In the genomic region with DNA sequence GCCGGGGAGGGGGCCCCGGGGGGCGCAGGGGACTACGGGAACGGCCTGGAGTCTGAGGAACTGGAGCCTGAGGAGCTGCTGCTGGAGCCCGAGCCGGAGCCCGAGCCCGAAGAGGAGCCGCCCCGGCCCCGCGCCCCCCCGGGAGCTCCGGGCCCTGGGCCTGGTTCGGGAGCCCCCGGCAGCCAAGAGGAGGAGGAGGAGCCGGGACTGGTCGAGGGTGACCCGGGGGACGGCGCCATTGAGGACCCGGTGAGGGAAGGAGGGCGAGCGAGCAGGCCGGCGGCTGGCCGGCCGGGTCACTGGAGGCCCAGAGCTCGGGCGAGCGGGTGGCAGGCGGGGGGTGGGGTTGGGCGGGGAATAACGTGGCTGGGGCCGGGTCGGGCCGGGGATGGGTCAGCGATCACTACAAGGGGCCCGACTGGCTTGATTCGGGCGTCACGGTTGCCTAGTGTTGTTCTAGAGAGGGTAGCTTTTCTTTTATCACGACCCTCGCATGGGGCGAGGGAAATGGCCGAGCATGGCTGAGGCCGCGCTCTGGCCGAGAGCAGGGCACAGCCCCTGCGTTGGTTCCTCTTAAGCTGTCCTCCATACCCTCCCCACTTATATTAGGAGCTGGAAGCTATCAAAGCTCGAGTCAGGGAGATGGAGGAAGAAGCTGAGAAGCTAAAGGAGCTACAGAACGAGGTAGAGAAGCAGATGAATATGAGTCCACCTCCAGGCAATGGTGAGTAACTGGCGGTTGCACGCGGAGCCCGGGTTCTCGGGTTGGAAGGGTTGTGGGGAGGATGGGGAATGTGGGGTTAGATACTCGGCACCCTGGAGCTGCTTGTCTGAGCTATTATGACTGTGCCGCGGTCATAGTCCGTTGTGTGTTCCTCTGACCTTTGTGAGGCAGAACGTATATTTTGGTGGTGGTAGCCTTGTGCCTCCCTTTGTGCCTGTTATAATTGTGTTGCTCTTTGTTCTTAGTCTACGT, we compare ENCODE assay signal across 2 cellular contexts.
A peak's percentile ranks its signal among the peaks of the same experiment; 100 is the strongest.
TF ChIP-seq lines count a peak whose summit lies in the region.

No MANE protein-coding gene starts in this region.

TF ChIP-seq in WTC11, 78 proteins besides CTCF, POLR2A, EP300 and RAD21 (continued from another document):
- TF ChIP-seq, protein P1, sequence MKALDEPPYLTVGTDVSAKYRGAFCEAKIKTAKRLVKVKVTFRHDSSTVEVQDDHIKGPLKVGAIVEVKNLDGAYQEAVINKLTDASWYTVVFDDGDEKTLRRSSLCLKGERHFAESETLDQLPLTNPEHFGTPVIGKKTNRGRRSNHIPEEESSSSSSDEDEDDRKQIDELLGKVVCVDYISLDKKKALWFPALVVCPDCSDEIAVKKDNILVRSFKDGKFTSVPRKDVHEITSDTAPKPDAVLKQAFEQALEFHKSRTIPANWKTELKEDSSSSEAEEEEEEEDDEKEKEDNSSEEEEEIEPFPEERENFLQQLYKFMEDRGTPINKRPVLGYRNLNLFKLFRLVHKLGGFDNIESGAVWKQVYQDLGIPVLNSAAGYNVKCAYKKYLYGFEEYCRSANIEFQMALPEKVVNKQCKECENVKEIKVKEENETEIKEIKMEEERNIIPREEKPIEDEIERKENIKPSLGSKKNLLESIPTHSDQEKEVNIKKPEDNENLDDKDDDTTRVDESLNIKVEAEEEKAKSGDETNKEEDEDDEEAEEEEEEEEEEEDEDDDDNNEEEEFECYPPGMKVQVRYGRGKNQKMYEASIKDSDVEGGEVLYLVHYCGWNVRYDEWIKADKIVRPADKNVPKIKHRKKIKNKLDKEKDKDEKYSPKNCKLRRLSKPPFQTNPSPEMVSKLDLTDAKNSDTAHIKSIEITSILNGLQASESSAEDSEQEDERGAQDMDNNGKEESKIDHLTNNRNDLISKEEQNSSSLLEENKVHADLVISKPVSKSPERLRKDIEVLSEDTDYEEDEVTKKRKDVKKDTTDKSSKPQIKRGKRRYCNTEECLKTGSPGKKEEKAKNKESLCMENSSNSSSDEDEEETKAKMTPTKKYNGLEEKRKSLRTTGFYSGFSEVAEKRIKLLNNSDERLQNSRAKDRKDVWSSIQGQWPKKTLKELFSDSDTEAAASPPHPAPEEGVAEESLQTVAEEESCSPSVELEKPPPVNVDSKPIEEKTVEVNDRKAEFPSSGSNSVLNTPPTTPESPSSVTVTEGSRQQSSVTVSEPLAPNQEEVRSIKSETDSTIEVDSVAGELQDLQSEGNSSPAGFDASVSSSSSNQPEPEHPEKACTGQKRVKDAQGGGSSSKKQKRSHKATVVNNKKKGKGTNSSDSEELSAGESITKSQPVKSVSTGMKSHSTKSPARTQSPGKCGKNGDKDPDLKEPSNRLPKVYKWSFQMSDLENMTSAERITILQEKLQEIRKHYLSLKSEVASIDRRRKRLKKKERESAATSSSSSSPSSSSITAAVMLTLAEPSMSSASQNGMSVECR (CRISPR knock-in tag; IDR thresholded peaks at IDR 0.05; ENCODE audit: borderline replicate concordance) = peak; percentile 23; the same call in 1 of the 2 replicates

TF ChIP-seq in liver, 16 proteins besides CTCF, POLR2A, EP300 and RAD21 (continued from another document):
- no peak for TF ChIP-seq JUND (IDR thresholded peaks at IDR 0.05)
- peak; percentile 27 for TF ChIP-seq TAF1 (conservative IDR thresholded peaks at IDR 0.05)
- peak; percentile 12 for TF ChIP-seq YY1 (IDR thresholded peaks at IDR 0.05)
- no peak for TF ChIP-seq RXRA (IDR thresholded peaks at IDR 0.05)
